ENCODE assay signal across 30 cellular contexts in the genomic region with DNA sequence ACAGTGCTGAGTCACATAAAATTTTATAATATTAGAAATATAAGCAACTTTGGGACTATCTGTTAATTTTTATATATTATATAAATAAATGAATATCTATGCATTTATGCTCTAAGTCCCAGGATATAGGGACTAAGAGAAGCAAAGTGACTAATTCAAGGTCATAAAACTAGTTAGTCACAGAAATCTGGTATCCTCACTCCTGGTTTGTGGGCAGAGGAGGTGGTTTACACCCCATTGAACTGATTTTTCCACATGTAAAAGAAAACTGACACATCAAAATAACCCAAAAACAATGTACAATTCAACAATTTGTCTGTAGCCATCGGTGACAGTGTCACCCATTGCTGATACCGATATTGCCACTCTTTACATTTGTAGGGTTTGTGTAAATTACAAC. TPM values are rescaled to one million over a fixed set of nuclear protein-coding genes. Genes with fewer than 3 reads are reported as not detected.
"Had no signal": no experiment of that assay in that cellular context is flagged by ENCODE, and none has a peak within 500 bp of the region (broad histone marks: within the 10 kb centered on the region; RNA-seq: fewer than 3 reads in every experiment).

No MANE protein-coding gene starts in this region.

- H3K27ac Mint-ChIP-seq: activated naive CD4-positive, alpha-beta T cell treated with anti-CD3 and anti-CD28 coated beads, Interleukin-2, amount 50 U/mL, for 72 hours; activated T-cell treated with anti-CD3 and anti-CD28 coated beads, Interleukin-2, amount 50 U/mL, for 72 hours; endodermal cell; natural killer cell; stimulated activated effector memory CD8-positive, alpha-beta T cell treated with anti-CD3 and anti-CD28 coated beads, Interleukin-12 subunit alpha, Interleukin-12 subunit beta, amount 100 ng/mL, for 72 hours; stimulated activated naive CD8-positive, alpha-beta T cell treated with anti-CD3 and anti-CD28 coated beads, Interleukin-15, Interleukin-2, amounts not matched to agents 100 ng/mL and 50 ng/mL, for 24 hours; type B pancreatic cell had no signal

- H3K36me3 Mint-ChIP-seq: stimulated activated effector memory CD8-positive, alpha-beta T cell treated with anti-CD3 and anti-CD28 coated beads, Interleukin-12 subunit alpha, Interleukin-12 subunit beta, amount 100 ng/mL, for 72 hours had no signal

- H3K27ac ChIP-seq: body of pancreas, cardiac muscle cell, coronary artery, esophagus muscularis mucosa, foreskin keratinocyte, left lung, lower lobe of right lung, skin epidermis, thoracic aorta, vagina, VCaP had no signal

- DNase-seq: activated CD4-positive, alpha-beta T cell treated with anti-CD3 and anti-CD28 coated beads for 4 hours; activated CD4-positive, alpha-beta T cell treated with anti-CD3 and anti-CD28 coated beads, Interleukin-2, amount 50 U/mL, for 4 hours; activated naive CD4-positive, alpha-beta T cell; activated T-cell treated with anti-CD3 and anti-CD28 coated beads for 4 hours; activated T-cell treated with anti-CD3 and anti-CD28 coated beads, Interleukin-2, amount 50 U/mL, for 72 hours; aorta; body of pancreas; endodermal cell; foreskin keratinocyte; kidney glomerular epithelial cell; left lung; lower lobe of right lung; mesendoderm; natural killer cell; posterior cingulate gyrus; stimulated activated CD4-positive, alpha-beta T cell treated with anti-CD3 and anti-CD28 coated beads, Interleukin-4, amount 100 ng/mL, for 24 hours; T-helper 1 cell had no signal

- H3K4me3 ChIP-seq: body of pancreas, cardiac muscle cell, coronary artery, esophagus muscularis mucosa, left lung, lower lobe of right lung, skin epidermis, thoracic aorta, vagina had no signal

- H3K4me1 Mint-ChIP-seq: natural killer cell; stimulated activated effector memory CD8-positive, alpha-beta T cell treated with anti-CD3 and anti-CD28 coated beads, Interleukin-12 subunit alpha, Interleukin-12 subunit beta, amount 100 ng/mL, for 72 hours had no signal

- ATAC-seq: activated naive CD4-positive, alpha-beta T cell treated with anti-CD3 and anti-CD28 coated beads, Interleukin-2, amount 50 U/mL, for 72 hours; activated T-cell treated with anti-CD3 and anti-CD28 coated beads, Interleukin-2, amount 50 U/mL, for 72 hours; body of pancreas; foreskin keratinocyte; left lung; lower lobe of right lung; natural killer cell; sciatic nerve; stimulated activated effector memory CD8-positive, alpha-beta T cell treated with anti-CD3 and anti-CD28 coated beads, Interleukin-12 subunit alpha, Interleukin-12 subunit beta, amount 100 ng/mL, for 72 hours had no signal

- H3K9me3 ChIP-seq: body of pancreas, esophagus muscularis mucosa, left lung, lower lobe of right lung, thoracic aorta, vagina had no signal

- H3K9me3 Mint-ChIP-seq: endodermal cell; stimulated activated naive CD8-positive, alpha-beta T cell treated with anti-CD3 and anti-CD28 coated beads, Interleukin-15, Interleukin-2, amounts not matched to agents 100 ng/mL and 50 ng/mL, for 24 hours; type B pancreatic cell had no signal

- H3K27me3 ChIP-seq: body of pancreas, cardiac muscle cell, foreskin keratinocyte, vagina had no signal

- H3K36me3 ChIP-seq: cardiac muscle cell, left lung, lower lobe of right lung, thoracic aorta, vagina had no signal

- H3K27me3 Mint-ChIP-seq: type B pancreatic cell had no signal

- H3K4me1 ChIP-seq: left lung had no signal

- H3K4me3 Mint-ChIP-seq: activated T-cell treated with anti-CD3 and anti-CD28 coated beads, Interleukin-2, amount 50 U/mL, for 72 hours; endodermal cell; natural killer cell; stimulated activated effector memory CD8-positive, alpha-beta T cell treated with anti-CD3 and anti-CD28 coated beads, Interleukin-12 subunit alpha, Interleukin-12 subunit beta, amount 100 ng/mL, for 72 hours; stimulated activated naive CD8-positive, alpha-beta T cell treated with anti-CD3 and anti-CD28 coated beads, Interleukin-15, Interleukin-2, amounts not matched to agents 100 ng/mL and 50 ng/mL, for 24 hours; type B pancreatic cell had no signal

RNA-seq across cellular contexts. Expression of a gene that starts 3.0 kb away (rescaled TPM):
- total RNA-seq: mononuclear cell, natural killer cell had no signal
